Comparison of ENCODE assay signal across 34 cellular contexts in genomic region chr6:18244251-18244650, GRCh38.
"Had no signal": no experiment of that assay in that cellular context is flagged by ENCODE, and none has a peak within 500 bp of the region (broad histone marks: within the 10 kb centered on the region; RNA-seq: fewer than 3 reads in every experiment).

No MANE protein-coding gene starts in this region.

- FAIRE-seq: TTC549 had no signal

- H3K4me3 Mint-ChIP-seq: activated CD4-positive, alpha-beta memory T cell treated with anti-CD3 and anti-CD28 coated beads, Interleukin-2, amount 10 ng/mL, durations not matched to agents 7 days and 5 days; activated CD4-positive, alpha-beta T cell treated with anti-CD3 and anti-CD28 coated beads for 36 hours; activated CD8-positive, alpha-beta memory T cell treated with anti-CD3 and anti-CD28 coated beads, Interleukin-2, amount 10 ng/mL, durations not matched to agents 7 days and 5 days; activated naive CD4-positive, alpha-beta T cell treated with anti-CD3 and anti-CD28 coated beads, Interleukin-2, amount 50 U/mL, for 24 hours; activated naive CD8-positive, alpha-beta T cell treated with anti-CD3 and anti-CD28 coated beads, Interleukin-2, amount 10 ng/mL, durations not matched to agents 7 days and 5 days; central memory CD8-positive, alpha-beta T cell; T-helper 2 cell treated with Interferon-gamma antibody and Interleukin-4, amounts not matched to agents 5 μg/mL and 100 μg/mL, for 36 hours had no signal

- H3K4me3 ChIP-seq: ascending aorta, cardiac muscle cell, MG63, SJCRH30, SK-N-MC had no signal

- H3K4me1 ChIP-seq: ascending aorta, SJCRH30 had no signal

- DNase-seq: activated CD4-positive, alpha-beta memory T cell treated with anti-CD3 and anti-CD28 coated beads, Interleukin-2, amount 10 ng/mL, durations not matched to agents 7 days and 5 days; activated CD4-positive, alpha-beta T cell treated with anti-CD3 and anti-CD28 coated beads for 36 hours; activated CD4-positive, alpha-beta T cell treated with anti-CD3 and anti-CD28 coated beads, Interleukin-2, amount 50 U/mL, for 1 hour; activated CD8-positive, alpha-beta memory T cell treated with anti-CD3 and anti-CD28 coated beads for 24 hours; activated CD8-positive, alpha-beta memory T cell treated with anti-CD3 and anti-CD28 coated beads, Interleukin-2, amount 10 ng/mL, durations not matched to agents 7 days and 5 days; activated CD8-positive, alpha-beta memory T cell treated with anti-CD3 and anti-CD28 coated beads, Interleukin-2, amount 50 U/mL, for 48 hours; activated effector memory CD4-positive, alpha-beta T cell treated with Interleukin-2 at 50 U/mL for 16 hours; activated naive CD8-positive, alpha-beta T cell treated with anti-CD3 and anti-CD28 coated beads, Interleukin-2, amount 10 ng/mL, durations not matched to agents 7 days and 5 days; activated T-cell treated with anti-CD3 and anti-CD28 coated beads, Interleukin-2, amount 50 U/mL, for 48 hours; amygdala; Kasumi-1; KG1; MG63; MV-4-11; NCI-H1092; NCI-H1436 treated with DMSO at 0.1 percent for 48 hours; NCI-H1694 treated with DMSO at 0.1 percent for 48 hours; NCI-H2029 treated with DMSO at 0.1 percent for 48 hours; NCI-H2107; NCI-H2171; NCI-H510A; NCI-H526; NCI-H748 treated with DMSO at 0.1 percent for 48 hours; NK-92 treated with Interleukin-12 subunit alpha and Interleukin-12 subunit beta, amount 100 ng/mL, for 24 hours; PC-3; SHP77; SJCRH30 had no signal

- H3K27ac ChIP-seq: ascending aorta, SJCRH30, SK-N-MC had no signal

- H3K27me3 ChIP-seq: ascending aorta, cardiac muscle cell, MG63, SJCRH30 had no signal

- ATAC-seq: activated CD4-positive, alpha-beta T cell treated with anti-CD3 and anti-CD28 coated beads for 36 hours; activated CD8-positive, alpha-beta memory T cell treated with anti-CD3 and anti-CD28 coated beads, Interleukin-2, amount 10 ng/mL, durations not matched to agents 7 days and 5 days; PC-3 had no signal

- H3K9me3 Mint-ChIP-seq: activated naive CD4-positive, alpha-beta T cell treated with anti-CD3 and anti-CD28 coated beads, Interleukin-2, amount 50 U/mL, for 24 hours; central memory CD8-positive, alpha-beta T cell had no signal

- H3K27ac Mint-ChIP-seq: activated CD8-positive, alpha-beta memory T cell treated with anti-CD3 and anti-CD28 coated beads, Interleukin-2, amount 10 ng/mL, durations not matched to agents 7 days and 5 days; activated naive CD4-positive, alpha-beta T cell treated with anti-CD3 and anti-CD28 coated beads, Interleukin-2, amount 50 U/mL, for 24 hours had no signal

- H3K9me3 ChIP-seq: ascending aorta, MG63, SJCRH30 had no signal

- H3K27me3 Mint-ChIP-seq: activated CD4-positive, alpha-beta memory T cell treated with anti-CD3 and anti-CD28 coated beads, Interleukin-2, amount 10 ng/mL, durations not matched to agents 7 days and 5 days; activated CD4-positive, alpha-beta T cell treated with anti-CD3 and anti-CD28 coated beads for 36 hours; activated CD8-positive, alpha-beta memory T cell treated with anti-CD3 and anti-CD28 coated beads, Interleukin-2, amount 10 ng/mL, durations not matched to agents 7 days and 5 days; activated naive CD4-positive, alpha-beta T cell treated with anti-CD3 and anti-CD28 coated beads, Interleukin-2, amount 50 U/mL, for 24 hours; activated naive CD8-positive, alpha-beta T cell treated with anti-CD3 and anti-CD28 coated beads, Interleukin-2, amount 10 ng/mL, durations not matched to agents 7 days and 5 days; central memory CD8-positive, alpha-beta T cell had no signal
